ENCODE assay signal across 8 cellular contexts in genomic region chr1:190711069-190711468, GRCh38.
"Had no signal": no experiment of that assay in that cellular context is flagged by ENCODE, and none has a peak within 500 bp of the region (broad histone marks: within the 10 kb centered on the region; RNA-seq: fewer than 3 reads in every experiment).

No MANE protein-coding gene starts in this region.

- H3K4me3 ChIP-seq: GM23338 had no signal

- H3K27ac ChIP-seq: HL-60 had no signal

- FAIRE-seq: H1, H54, HepG2 had no signal

- ATAC-seq: GM23338, HepG2 had no signal

- H3K4me2 ChIP-seq: GM23338 had no signal

- H2AFZ ChIP-seq: GM23338 had no signal

- DNase-seq: H9, HCEC 1CT, KG1 had no signal
